In genomic region chr22:22977479-22978200, GRCh38 we compare ENCODE assay signal across 11 cellular contexts.
"Had no signal": no experiment of that assay in that cellular context is flagged by ENCODE, and none has a peak within 500 bp of the region (broad histone marks: within the 10 kb centered on the region; RNA-seq: fewer than 3 reads in every experiment).

No MANE protein-coding gene starts in this region.

- H3K4me3 ChIP-seq: GM23248, GM23338, HAP-1 had no signal

- H3K27ac ChIP-seq: GM23248 had no signal

- H3K4me2 ChIP-seq: GM23338 had no signal

- H2AFZ ChIP-seq: GM23248, GM23338 had no signal

- FAIRE-seq: H1, H54 had no signal

- H3K4me1 ChIP-seq: HAP-1 had no signal

- H3K4me1 Mint-ChIP-seq: GM23338, H9 had no signal

- DNase-seq: GM23248, GOT3, H7, H9, HCEC 1CT, HFFc6 had no signal

- H3K27ac Mint-ChIP-seq: GM23338, H9, HFFc6 had no signal

- H3K36me3 ChIP-seq: HAP-1 had no signal

- H3K9ac ChIP-seq: GM23248 had no signal

- ATAC-seq: GM23338, HCT116 had no signal

- H3K4me3 Mint-ChIP-seq: GM23338, H9, HFFc6 had no signal
